In the genomic region with DNA sequence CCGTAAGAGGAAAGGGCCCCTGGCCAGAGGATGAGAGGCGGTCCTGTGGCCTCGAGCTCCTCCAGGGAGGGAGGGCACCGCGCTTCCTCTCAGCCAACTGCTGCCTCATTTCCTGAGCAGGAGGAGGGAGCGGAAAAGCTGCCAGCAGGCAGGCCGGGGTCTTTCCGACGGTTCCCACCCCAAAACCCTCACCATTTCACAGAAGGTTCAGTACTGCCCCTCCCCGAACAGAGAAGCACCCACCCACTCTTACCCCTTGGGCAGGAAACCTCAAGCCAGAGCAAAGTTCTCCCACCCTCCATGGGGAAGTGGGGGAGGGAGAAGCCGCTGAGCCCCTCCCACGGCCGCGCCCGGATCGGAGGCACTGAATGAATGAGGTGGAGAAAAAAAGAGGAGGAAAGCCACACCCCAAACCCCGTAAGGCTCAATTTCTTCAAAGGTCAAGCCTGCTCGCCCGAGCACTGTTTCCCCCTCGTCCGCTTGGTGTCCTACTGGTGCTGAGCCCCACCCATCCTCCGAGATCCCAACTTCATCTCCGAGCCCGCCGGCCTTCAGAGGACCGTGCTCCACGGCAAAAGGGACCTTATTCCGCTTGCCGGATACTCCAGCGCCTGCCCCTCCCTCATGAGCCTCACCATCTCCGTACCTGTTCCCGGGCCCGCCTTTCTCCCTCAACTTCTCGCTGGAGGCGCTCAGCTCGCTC, we compare ENCODE assay signal across 8 cellular contexts. TPM values are rescaled to one million over a fixed set of nuclear protein-coding genes. Genes with fewer than 3 reads are reported as not detected.
DNase-seq lines count a peak whose midpoint lies in the region; ATAC-seq, FAIRE-seq and TF ChIP-seq lines count a peak whose summit lies in the region.

No MANE protein-coding gene starts in this region.

- H3K27ac ChIP-seq in ACC112 (ENCODE audit: low read depth, low read length) (peak overlapping the region; percentile 87), endothelial cell of umbilical vein (ENCODE audit: insufficient read depth, low read depth, low read length) (peak overlapping the region; percentile 64)

- BruUV-seq in endothelial cell of umbilical vein (replicated peaks; lab: Mats Ljungman, UMichigan) = TSS peak; percentile 77

- H3K4me3 ChIP-seq in ACC112 (ENCODE audit: low read depth, low read length) = peak overlapping the region; percentile 91
- peak overlapping the region; percentile 87 to 99 (median 93) for H3K4me3 ChIP-seq in endothelial cell of umbilical vein (replicated peaks in 1 of 3; ENCODE audit: insufficient read depth in 1 of 3, low read depth in 1 of 3, low read length in 3 of 3)
- peak overlapping the region; percentile 84 for H3K4me3 ChIP-seq in mucosa of descending colon

- no peak overlapping the region for H2AFZ ChIP-seq in ACC112 (ENCODE audit: low read length, unreplicated experiment)
- no peak overlapping the region for H2AFZ ChIP-seq in endothelial cell of umbilical vein (ENCODE audit: low read depth, low read length)

- H3K36me3 ChIP-seq in ACC112 (ENCODE audit: insufficient read depth, low read length) (no peaks in the 10 kb centered on the region), endothelial cell of umbilical vein (ENCODE audit: control insufficient read depth in 2 of 2, extremely low read depth in 1 of 2, insufficient read depth in 2 of 2, low read length in 2 of 2) (peaks cover 0 to 13% of the 10 kb centered on the region in 2 experiments), mucosa of descending colon (ENCODE audit: low read depth) (no peaks in the 10 kb centered on the region)

- H4K20me1 ChIP-seq in endothelial cell of umbilical vein (replicated peaks; ENCODE audit: control insufficient read depth, extremely low read depth, insufficient read depth, low read length) = peaks cover 4% of the 10 kb centered on the region

- H3K27me3 ChIP-seq in ACC112 (ENCODE audit: insufficient read depth, low read length) (no peaks in the 10 kb centered on the region), endothelial cell of umbilical vein (ENCODE audit: control insufficient read depth in 2 of 2, insufficient read depth in 2 of 2, low read length in 2 of 2) (peaks cover 0 to 3% of the 10 kb centered on the region in 2 experiments)

- H3K4me1 ChIP-seq in ACC112 (ENCODE audit: control insufficient read depth, insufficient read depth, low read length, unreplicated experiment) (peaks cover 36% of the 10 kb centered on the region), endothelial cell of umbilical vein (ENCODE audit: control insufficient read depth, extremely low read depth, insufficient read depth, low read length) (peaks cover 38% of the 10 kb centered on the region), mucosa of descending colon (ENCODE audit: low read depth) (peaks cover 45% of the 10 kb centered on the region)

- H3K4me2 ChIP-seq in endothelial cell of umbilical vein (ENCODE audit: insufficient read depth, low read length) = peak overlapping the region; percentile 96

- H3K79me2 ChIP-seq in ACC112 (ENCODE audit: control insufficient read depth, insufficient read depth, low read length, unreplicated experiment) (peaks cover 54% of the 10 kb centered on the region), endothelial cell of umbilical vein (ENCODE audit: control insufficient read depth, insufficient read depth, low read length) (peaks cover 55% of the 10 kb centered on the region)

- no peak for FAIRE-seq in endothelial cell of umbilical vein (lab: Jason Lieb, UNC)

- CTCF ChIA-PET in endothelial cell of umbilical vein (lab: Charles Lee) = interaction anchor here (0.8 to 1.3 kb wide), 4 partner anchors 14 to 152 kb away, joined by 3 to 8 read pairs (median 4); no protein-coding TSS in a partner anchor

- H3K9me3 ChIP-seq in endothelial cell of umbilical vein (replicated peaks; ENCODE audit: control insufficient read depth, insufficient read depth, low read length) = no peaks in the 10 kb centered on the region
- no peaks in the 10 kb centered on the region for H3K9me3 ChIP-seq in mucosa of descending colon

- dilution Hi-C loops in endothelial cell of umbilical vein (cut with MboI; ENCODE audit: extremely low pct_ligation_motif_present, low sequenced_read_pairs) = no loop called here

- no peaks in the 10 kb centered on the region for H3K9me1 ChIP-seq in endothelial cell of umbilical vein (replicated peaks; ENCODE audit: control insufficient read depth, extremely low read depth, insufficient read depth, low read length)

- TF ChIP-seq CTCF in endothelial cell of umbilical vein (IDR thresholded peaks at IDR 0.05; ENCODE audit: extremely low read depth in 1 of 2, insufficient read depth in 1 of 2, low read depth in 1 of 2, low read length in 2 of 2) (no peak), mucosa of descending colon (IDR thresholded peaks at IDR 0.05) (no peak)

- ATAC-seq in HG03095 (IDR thresholded peaks at IDR 0.05; ENCODE audit: unreplicated experiment) (peak; percentile 50), mucosa of descending colon (peak; percentile 73)

- intact Hi-C loops in endothelial cell of umbilical vein (cut with micrococcal nuclease) (loop anchor here (1.0 to 5.0 kb wide), 3 partner anchors 38 to 190 kb away; a partner anchor contains a TSS), mucosa of descending colon (cut with DNase I, micrococcal nuclease) (no loop called here)

- DNase-seq in NOMO-1 (lab: John Stamatoyannopoulos, UW; ENCODE audit: unreplicated experiment in 2 of 2) = peak; percentile 97 to 98
- peak; percentile 68 for DNase-seq in activated CD8-positive, alpha-beta memory T cell treated with anti-CD3 and anti-CD28 coated beads, Interleukin-2, amount 50 U/mL, for 24 hours (ENCODE audit: extremely low read depth)
- peak; percentile 79 for DNase-seq in endothelial cell of umbilical vein (ENCODE audit: low read depth, low spot score)
- peak; percentile 87 to 91 (median 91) for DNase-seq in mucosa of descending colon
- DNase-seq in stimulated activated CD8-positive, alpha-beta memory T cell treated with anti-CD3 and anti-CD28 coated beads, Interleukin-4, amount 100 ng/mL, for 24 hours (ENCODE audit: low read depth) = peak; percentile 77

- H3K9ac ChIP-seq in endothelial cell of umbilical vein (replicated peaks; ENCODE audit: extremely low read depth, insufficient read depth, low read length) = peak overlapping the region; percentile 84

- TF ChIP-seq POLR2A in GM18526 (IDR thresholded peaks at IDR 0.05; ENCODE audit: extremely low read depth, insufficient read length) = peak; percentile 50
- TF ChIP-seq POLR2A in endothelial cell of umbilical vein (IDR thresholded peaks at IDR 0.05; ENCODE audit: low read depth, low read length) = peak; percentile 71

- POLR2A ChIA-PET in endothelial cell of umbilical vein (lab: Charles Lee) = interaction anchor here (0.6 to 0.9 kb wide), 3 partner anchors 10 to 89 kb away, joined by 3 to 5 read pairs (median 4); a partner anchor contains a TSS

TF ChIP-seq in endothelial cell of umbilical vein, 7 proteins besides CTCF, POLR2A, EP300 and RAD21:
- TF ChIP-seq FOS (IDR thresholded peaks at IDR 0.05; ENCODE audit: borderline replicate concordance, insufficient read depth, low read length) = peak; percentile 36
- no peak for TF ChIP-seq EZH2 (IDR thresholded peaks at IDR 0.05; ENCODE audit: borderline replicate concordance, low read depth, low read length, severe bottlenecking)
- TF ChIP-seq POLR2AphosphoS5 (IDR thresholded peaks at IDR 0.05; ENCODE audit: insufficient read depth, low read depth, low read length) = no peak

RNA-seq across cellular contexts. Expression of a gene that starts 9.4 kb away (rescaled TPM):
- 924 and 927 TPM in 2 replicates for total RNA-seq in endothelial cell of umbilical vein
- 318 and 395 TPM in 2 replicates for polyA plus RNA-seq in endothelial cell of umbilical vein
- 562 and 745 TPM in 2 replicates for polyA plus RNA-seq in endothelial cell of umbilical vein (2011; cell fraction: cytosol; rRNA removed)
- polyA plus RNA-seq in endothelial cell of umbilical vein (2011; cell fraction: nucleus; rRNA removed) = 337 and 551 TPM in 2 replicates
- polyA plus RNA-seq in endothelial cell of umbilical vein (2012) = 684 and 993 TPM in 2 replicates
- 233 and 252 TPM in 2 replicates for polyA minus RNA-seq in endothelial cell of umbilical vein
- polyA minus RNA-seq in endothelial cell of umbilical vein (2011; cell fraction: cytosol; rRNA and poly(A)+ RNA removed) = 118 TPM
- 96.0 and 101 TPM in 2 replicates for polyA minus RNA-seq in endothelial cell of umbilical vein (2011; cell fraction: nucleus; rRNA and poly(A)+ RNA removed)
- total RNA-seq in mucosa of descending colon = 100 to 1,000 TPM; 260 to 585 (median 412) TPM

RNA-seq across cellular contexts. Expression of a gene that starts 23.6 kb away (rescaled TPM):
- total RNA-seq in endothelial cell of umbilical vein (not detected in 2 replicates), mucosa of descending colon (not detected)
- polyA plus RNA-seq in endothelial cell of umbilical vein = not detected in 2 replicates
- polyA plus RNA-seq in endothelial cell of umbilical vein (2011; cell fraction: cytosol; rRNA removed) = 0.41 TPM in 1 of 2 replicates, not detected in the other
- not detected in 2 replicates for polyA plus RNA-seq in endothelial cell of umbilical vein (2011; cell fraction: nucleus; rRNA removed)
- polyA plus RNA-seq in endothelial cell of umbilical vein (2012) = not detected in 2 replicates
- not detected in 2 replicates for polyA minus RNA-seq in endothelial cell of umbilical vein
- not detected for polyA minus RNA-seq in endothelial cell of umbilical vein (2011; cell fraction: cytosol; rRNA and poly(A)+ RNA removed)
- polyA minus RNA-seq in endothelial cell of umbilical vein (2011; cell fraction: nucleus; rRNA and poly(A)+ RNA removed) = not detected in 2 replicates

RNA-seq across cellular contexts. Expression of a gene that starts 27.6 kb away (rescaled TPM):
- 0.07 TPM in 1 of 2 replicates, not detected in the other for total RNA-seq in endothelial cell of umbilical vein
- polyA plus RNA-seq in endothelial cell of umbilical vein = 0.01 TPM in 1 of 2 replicates, not detected in the other
- 0.01 TPM in 1 of 2 replicates, not detected in the other for polyA plus RNA-seq in endothelial cell of umbilical vein (2011; cell fraction: cytosol; rRNA removed)
- 0.07 TPM in 2 replicates for polyA plus RNA-seq in endothelial cell of umbilical vein (2011; cell fraction: nucleus; rRNA removed)
- not detected in 2 replicates for polyA plus RNA-seq in endothelial cell of umbilical vein (2012)
- 0.04 TPM in 1 of 2 replicates, not detected in the other for polyA minus RNA-seq in endothelial cell of umbilical vein
- polyA minus RNA-seq in endothelial cell of umbilical vein (2011; cell fraction: cytosol; rRNA and poly(A)+ RNA removed) = not detected
- 0.10 TPM in 2 replicates for polyA minus RNA-seq in endothelial cell of umbilical vein (2011; cell fraction: nucleus; rRNA and poly(A)+ RNA removed)
- total RNA-seq in mucosa of descending colon = under 1 TPM in 1 of 3 donors, not detected in 2; 0.06 TPM

RNA-seq across cellular contexts. Expression of a gene that starts 38.3 kb away (rescaled TPM):
- 229 and 235 TPM in 2 replicates for total RNA-seq in endothelial cell of umbilical vein
- 280 and 323 TPM in 2 replicates for polyA plus RNA-seq in endothelial cell of umbilical vein
- 109 and 127 TPM in 2 replicates for polyA plus RNA-seq in endothelial cell of umbilical vein (2011; cell fraction: cytosol; rRNA removed)
- 442 and 476 TPM in 2 replicates for polyA plus RNA-seq in endothelial cell of umbilical vein (2011; cell fraction: nucleus; rRNA removed)
- 123 and 166 TPM in 2 replicates for polyA plus RNA-seq in endothelial cell of umbilical vein (2012)
- polyA minus RNA-seq in endothelial cell of umbilical vein = 366 and 370 TPM in 2 replicates
- 60.5 TPM for polyA minus RNA-seq in endothelial cell of umbilical vein (2011; cell fraction: cytosol; rRNA and poly(A)+ RNA removed)
- 247 and 358 TPM in 2 replicates for polyA minus RNA-seq in endothelial cell of umbilical vein (2011; cell fraction: nucleus; rRNA and poly(A)+ RNA removed)
- total RNA-seq in mucosa of descending colon = 100 to 1,000 TPM in 1 of 3 donors, 10 to 100 TPM in 2; 92.7 to 119 (median 99.3) TPM

Comparison
In these comparisons a context has a peak if more than half of its experiments do, and no peak if none do; other contexts are left out.
1. Peak in every context shown above with its lines: DNase-seq, ATAC-seq, H3K4me3 ChIP-seq and H3K27ac ChIP-seq.